In genomic region chr5:37379100-37379628, GRCh38 we compare ENCODE assay signal across 8 cellular contexts. TPM values are rescaled to one million over a fixed set of nuclear protein-coding genes. Genes with fewer than 3 reads are reported as not detected.
DNase-seq lines count a peak whose midpoint lies in the region; ATAC-seq and TF ChIP-seq lines count a peak whose summit lies in the region.
"Not testable (repeated sequence)": the region's sequence is repeated elsewhere in the genome, so short reads cannot be mapped to it uniquely, and the experiment has no call there.

WDR70 (plus strand) TSS chr5:37379318; CDS start chr5:37379368, 50 bp downstream.

- H3K36me3 ChIP-seq in kidney epithelial cell (ENCODE audit: control insufficient read depth, insufficient read depth, low read length): not testable (repeated sequence)

- not testable (repeated sequence) for H3K27me3 ChIP-seq in kidney epithelial cell (ENCODE audit: control insufficient read depth, insufficient read depth, low read length)

- peak; percentile 82 to 87 for DNase-seq in AML-193 (lab: John Stamatoyannopoulos, UW)
- DNase-seq in NCI-H446 treated with DMSO at 0.1 percent for 48 hours (lab: John Stamatoyannopoulos, UW): peak; percentile 92
- DNase-seq in activated CD4-positive, CD25-positive, alpha-beta regulatory T cell treated with anti-CD3 and anti-CD28 coated beads, Interleukin-2, amount 50 U/mL, for 72 hours: peak; percentile 73
- DNase-seq in cerebellum (ENCODE audit: low spot score): peak; percentile 80
- DNase-seq in kidney epithelial cell (ENCODE audit: low read depth): peak; percentile 70
- peak; percentile 45 to 55 for DNase-seq in stimulated activated CD4-positive, alpha-beta T cell treated with anti-CD3 and anti-CD28 coated beads, Interleukin-1b, Interleukin-23, amount 100 ng/mL, for 1 hour (ENCODE audit: low read depth in 2 of 2)

- ATAC-seq in GM19035 (IDR thresholded peaks at IDR 0.05; ENCODE audit: unreplicated experiment) (peak; percentile 98), HG03354 (IDR thresholded peaks at IDR 0.05; ENCODE audit: poor library complexity, severe bottlenecking, unreplicated experiment) (peak; percentile 98)

- TF ChIP-seq CTCF in kidney epithelial cell (IDR thresholded peaks at IDR 0.05; ENCODE audit: insufficient read depth, low read length, poor library complexity, severe bottlenecking): peak; percentile 47

- H3K4me3 ChIP-seq in kidney epithelial cell (ENCODE audit: low read depth, low read length): peak within 1 kb of the TSS; percentile 85

RNA-seq across cellular contexts. Expression of gene WDR70, which starts in this region (rescaled TPM):
- total RNA-seq in cerebellum (38.9 TPM), kidney epithelial cell (19.6 and 20.9 TPM in 2 replicates)

Comparison
In these comparisons a context has a peak if more than half of its experiments do, and no peak if none do; other contexts are left out.
1. Peak in every context shown above with its lines: DNase-seq, ATAC-seq and H3K4me3 ChIP-seq.